21 cellular contexts compared by ENCODE assay signal in the genomic region with DNA sequence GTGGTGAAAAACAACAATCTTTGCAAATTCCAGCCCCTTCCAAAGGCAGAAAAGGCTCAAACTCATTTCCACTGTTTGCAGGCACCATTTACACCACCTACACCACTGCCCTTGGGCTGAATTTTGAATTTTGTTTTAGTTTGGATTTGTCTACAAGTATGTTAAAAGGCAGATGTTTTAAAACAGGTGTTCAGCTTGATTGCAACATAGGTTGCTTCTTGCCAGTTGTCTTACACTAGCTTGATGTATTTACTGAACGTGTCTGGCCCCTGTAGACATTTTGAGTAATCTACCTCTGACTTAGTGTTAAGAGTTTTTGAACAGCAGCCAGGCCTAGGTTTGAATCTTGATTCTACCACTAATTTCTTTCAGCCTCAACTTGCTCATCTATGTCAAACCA.
"Had no signal": no experiment of that assay in that cellular context is flagged by ENCODE, and none has a peak within 500 bp of the region (broad histone marks: within the 10 kb centered on the region; RNA-seq: fewer than 3 reads in every experiment).

No MANE protein-coding gene starts in this region.

- ATAC-seq: activated CD8-positive, alpha-beta T cell treated with anti-CD3 and anti-CD28 coated beads, Interleukin-2, amount 10 ng/mL, durations not matched to agents 7 days and 5 days; activated naive CD8-positive, alpha-beta T cell treated with anti-CD3 and anti-CD28 coated beads, Interleukin-2, amount 50 U/mL, for 24 hours; left colon; lower lobe of right lung; T-cell had no signal

- H3K27ac ChIP-seq: coronary artery, esophagus muscularis mucosa, hepatocyte, lower lobe of right lung, right atrium auricular region, stomach had no signal

- H3K36me3 ChIP-seq: esophagus muscularis mucosa, lower lobe of right lung, right atrium auricular region, stomach had no signal

- H3K4me1 ChIP-seq: lower lobe of right lung, right atrium auricular region had no signal

- H3K9me3 ChIP-seq: lower lobe of right lung, right atrium auricular region had no signal

- DNase-seq: activated CD4-positive, alpha-beta T cell treated with anti-CD3 and anti-CD28 coated beads for 48 hours; activated CD4-positive, CD25-positive, alpha-beta regulatory T cell; activated CD8-positive, alpha-beta T cell treated with anti-CD3 and anti-CD28 coated beads, Interleukin-2, amount 10 ng/mL, durations not matched to agents 7 days and 5 days; activated naive CD4-positive, alpha-beta T cell treated with anti-CD3 and anti-CD28 coated beads, Interleukin-2, amount 10 ng/mL, durations not matched to agents 7 days and 5 days; activated naive CD8-positive, alpha-beta T cell treated with anti-CD3 and anti-CD28 coated beads, Interleukin-2, amount 50 U/mL, for 24 hours; activated T-cell treated with anti-CD3 and anti-CD28 coated beads, Interleukin-2, amount 50 U/mL, for 24 hours; aorta; islet precursor cell; left colon; lower lobe of right lung; midbrain; nephron progenitor cell; nucleus accumbens; stimulated activated CD4-positive, alpha-beta T cell treated with anti-CD3 and anti-CD28 coated beads, Interleukin-4, amount 100 ng/mL, for 1 hour; stomach; T-cell had no signal

- H3K4me3 ChIP-seq: coronary artery, esophagus muscularis mucosa, hepatocyte, lower lobe of right lung, right atrium auricular region, smooth muscle cell, stomach had no signal

- H3K27me3 ChIP-seq: esophagus muscularis mucosa, hepatocyte, right atrium auricular region, stomach had no signal
